23 cellular contexts compared by ENCODE assay signal in the genomic region with DNA sequence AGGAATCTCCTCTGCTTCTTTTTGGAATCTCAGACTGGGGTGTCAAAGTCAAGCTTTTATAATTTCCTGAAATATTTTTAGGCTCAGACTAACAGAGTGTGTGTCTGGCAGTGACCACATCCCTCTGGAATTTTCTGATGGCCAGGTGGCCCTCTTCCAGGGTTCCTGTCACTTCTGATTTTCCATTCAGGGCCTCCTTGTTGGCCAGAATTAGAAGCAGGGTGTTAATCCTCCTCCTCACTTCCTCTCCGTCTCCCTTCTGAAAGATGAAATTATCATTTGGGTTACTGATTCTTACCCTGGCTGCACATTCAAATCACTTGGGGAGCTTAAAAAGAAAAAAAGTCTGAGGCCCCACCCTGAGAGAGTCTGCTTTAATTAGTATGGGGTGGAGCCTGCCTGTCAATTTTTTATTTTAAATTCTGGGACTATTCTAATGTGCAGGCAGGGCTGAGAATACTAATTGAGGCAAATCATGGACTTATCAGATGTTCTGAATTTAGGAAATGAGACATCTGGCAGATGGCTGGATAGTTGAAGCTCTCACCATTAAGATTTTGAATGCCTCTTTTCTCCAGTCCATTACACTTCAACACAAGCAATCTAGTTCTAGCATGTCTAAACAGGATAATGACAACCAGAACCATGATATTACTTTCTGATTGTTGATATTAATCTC. TPM values are rescaled to one million over a fixed set of nuclear protein-coding genes. Genes with fewer than 3 reads are reported as not detected.
A peak's percentile ranks its signal among the peaks of the same experiment; 100 is the strongest.
DNase-seq lines count a peak whose midpoint lies in the region; ATAC-seq and TF ChIP-seq lines count a peak whose summit lies in the region.
"Had no signal": no experiment of that assay in that cellular context is flagged by ENCODE, and none has a peak within 500 bp of the region (broad histone marks: within the 10 kb centered on the region; RNA-seq: fewer than 3 reads in every experiment).

No MANE protein-coding gene starts in this region.

- no peaks in the 10 kb centered on the region for H3K9me3 ChIP-seq in SK-N-SH
- H3K9me3 ChIP-seq in stomach smooth muscle (ENCODE audit: control insufficient read depth in 2 of 2, low read length in 2 of 2): no peaks in the 10 kb centered on the region

- H3K36me3 ChIP-seq in SK-N-SH (replicated peaks in 1 of 2; ENCODE audit: control insufficient read depth in 1 of 2, insufficient read depth in 2 of 2, low read length in 1 of 2): no peaks in the 10 kb centered on the region
- no peaks in the 10 kb centered on the region for H3K36me3 ChIP-seq in stomach smooth muscle (ENCODE audit: control insufficient read depth in 2 of 2, insufficient read depth in 2 of 2, low read length in 2 of 2)
- H3K36me3 ChIP-seq: BLaER1 treated with 17β-estradiol and CSF1 and Interleukin-3, amounts not matched to agents 10 nM and 100 nM; neural progenitor cell had no signal

- no peaks in the 10 kb centered on the region for H3K79me2 ChIP-seq in SK-N-SH (ENCODE audit: insufficient read depth)

- POLR2A ChIA-PET in SK-N-SH (lab: Yijun Ruan, JAX): interaction anchor here (0.8 to 1.9 kb wide), 3 partner anchors 19 to 443 kb away, joined by 3 to 7 read pairs (median 3); no protein-coding TSS in a partner anchor

- intact Hi-C loops in Right ventricle myocardium superior (cut with DNase I): loop anchor here (5.0 kb wide), 1 partner anchor 40 kb away; no protein-coding TSS in a partner anchor

- WGBS in SK-N-SH (ENCODE audit: low lambda C conversion rate): 13% methylated on average over 1 of the region's 1 CpG

- TF ChIP-seq CTCF in SK-N-SH (IDR thresholded peaks at IDR 0.05): no peak

- peaks cover 55% of the 10 kb centered on the region for H3F3A ChIP-seq in SK-N-SH (replicated peaks; ENCODE audit: insufficient read depth)

- TF ChIP-seq EP300 in SK-N-SH (IDR thresholded peaks at IDR 0.05; ENCODE audit: borderline replicate concordance in 1 of 2, low read depth in 1 of 2, low read length in 1 of 2): peak; percentile 70 to 80; a peak in 3 of 4 replicates

- H3K4me3 ChIP-seq in SK-N-SH (ENCODE audit: low read depth in 2 of 2, low read length in 1 of 2) (no peak overlapping the region), stomach smooth muscle (ENCODE audit: low read length in 2 of 2) (no peak overlapping the region)
- H3K4me3 ChIP-seq: BLaER1 treated with 17β-estradiol and CSF1 and Interleukin-3, amounts not matched to agents 10 nM and 100 nM; neural progenitor cell had no signal

- H3K4me1 ChIP-seq in SK-N-SH (ENCODE audit: control insufficient read depth in 1 of 2, insufficient read depth in 2 of 2, low read depth in 1 of 2, low read length in 1 of 2) (peaks cover 39% of the 10 kb centered on the region in 2 experiments; a peak in 3 of 4 replicates), stomach smooth muscle (ENCODE audit: control insufficient read depth, insufficient read depth, low read length) (peaks cover 21% of the 10 kb centered on the region)

- ATAC-seq in Right ventricle myocardium superior (ENCODE audit: poor library complexity): peak; percentile 88
- no peak for ATAC-seq in GM21526 (IDR thresholded peaks at IDR 0.05; ENCODE audit: low FRiP score, unreplicated experiment)
- no peak for ATAC-seq in HG02870 (IDR thresholded peaks at IDR 0.05; ENCODE audit: unreplicated experiment)
- ATAC-seq: activated naive CD8-positive, alpha-beta T cell treated with anti-CD3 and anti-CD28 coated beads, Interleukin-2, amount 50 U/mL, for 24 hours had no signal

- no peaks in the 10 kb centered on the region for H3K27me3 ChIP-seq in SK-N-SH (ENCODE audit: insufficient read depth)
- H3K27me3 ChIP-seq in stomach smooth muscle (ENCODE audit: control insufficient read depth in 1 of 2, insufficient read depth in 2 of 2, low read length in 2 of 2): no peaks in the 10 kb centered on the region
- H3K27me3 ChIP-seq: BLaER1 treated with 17β-estradiol and CSF1 and Interleukin-3, amounts not matched to agents 10 nM and 100 nM; neural progenitor cell had no signal

- no peaks in the 10 kb centered on the region for H3K9me2 ChIP-seq in SK-N-SH

- DNase-seq in NCI-H1436 (lab: John Stamatoyannopoulos, UW) (peak; percentile 5), NCI-H1436 treated with DMSO at 0.1 percent for 48 hours (lab: John Stamatoyannopoulos, UW) (no peak), SK-N-SH (no peak), Right ventricle myocardium superior (no peak), Ammon's horn (ENCODE audit: low spot score) (no peak)
- DNase-seq: activated CD4-positive, CD25-positive, alpha-beta regulatory T cell treated with anti-CD3 and anti-CD28 coated beads, Interleukin-2, amount 50 U/mL, for 72 hours; activated naive CD8-positive, alpha-beta T cell treated with anti-CD3 and anti-CD28 coated beads, Interleukin-2, amount 50 U/mL, for 24 hours; caudate nucleus; effector memory CD4-positive, alpha-beta T cell; hippocampal formation; kidney; midbrain; NCI-H187 treated with DMSO at 0.1 percent for 48 hours; NCI-H510A treated with DMSO at 0.1 percent for 48 hours; T-helper 9 cell had no signal

- H2AFZ ChIP-seq in SK-N-SH (ENCODE audit: low read depth): peak overlapping the region; percentile 57; the same call in 1 of the 2 replicates
- H2AFZ ChIP-seq: neural progenitor cell had no signal

- H3K4me2 ChIP-seq in SK-N-SH: 0 out of 2 replicates have a peak overlapping the region, but pooled peaks have one; percentile 26
- H3K4me2 ChIP-seq: neural progenitor cell had no signal

- H3K9ac ChIP-seq in SK-N-SH (no peak overlapping the region), stomach smooth muscle (ENCODE audit: low read length in 2 of 2) (no peak overlapping the region)
- H3K9ac ChIP-seq: BLaER1 treated with 17β-estradiol and CSF1 and Interleukin-3, amounts not matched to agents 10 nM and 100 nM; neural progenitor cell had no signal

- H3K27ac ChIP-seq in SK-N-SH (ENCODE audit: low read depth in 2 of 2, low read length in 1 of 2) (peak overlapping the region; percentile 29 to 95), stomach smooth muscle (ENCODE audit: low read length) (peak overlapping the region; percentile 7)
- H3K27ac ChIP-seq: BLaER1 treated with 17β-estradiol and CSF1 and Interleukin-3, amounts not matched to agents 10 nM and 100 nM; neural progenitor cell had no signal

- CTCF ChIA-PET in SK-N-SH (lab: Yijun Ruan, JAX): interaction anchor here (0.6 to 2.5 kb wide), 13 partner anchors 8 to 229 kb away, joined by 3 to 8 read pairs (median 4); no protein-coding TSS in a partner anchor

- no peak for TF ChIP-seq RAD21 in SK-N-SH (IDR thresholded peaks at IDR 0.05; ENCODE audit: low read length)

- no peaks in the 10 kb centered on the region for H4K20me1 ChIP-seq in SK-N-SH (ENCODE audit: insufficient read depth)
- H4K20me1 ChIP-seq: BLaER1 treated with 17β-estradiol and CSF1 and Interleukin-3, amounts not matched to agents 10 nM and 100 nM had no signal

TF ChIP-seq in SK-N-SH, 30 proteins besides CTCF, POLR2A, EP300 and RAD21 (continues in another document):
- TF ChIP-seq RXRA (IDR thresholded peaks at IDR 0.05; ENCODE audit: borderline replicate concordance, low read depth) (peak; percentile 30; the same call in 1 of the 2 replicates), FOXJ3 (CRISPR knock-in tag; IDR thresholded peaks at IDR 0.05) (0 out of 2 replicates have a peak, but pooled peaks have one; percentile 24), RCOR1 (IDR thresholded peaks at IDR 0.05; ENCODE audit: low read length) (peak; percentile 85), GABPA (IDR thresholded peaks at IDR 0.05; ENCODE audit: low read depth) (no peak), FOXM1 (IDR thresholded peaks at IDR 0.05; ENCODE audit: low read depth) (no peak), NRF1 (IDR thresholded peaks at IDR 0.05; ENCODE audit: low read depth, low read length) (no peak), SIN3A (IDR thresholded peaks at IDR 0.05; ENCODE audit: borderline replicate concordance, low read depth, low read length) (no peak), EZH2phosphoT487 (IDR thresholded peaks at IDR 0.05; ENCODE audit: borderline replicate concordance, low read depth) (no peak), JUND (IDR thresholded peaks at IDR 0.05) (peak; percentile 61), TAF1 (IDR thresholded peaks at IDR 0.05; ENCODE audit: borderline replicate concordance, low read depth, low read length) (no peak), MEF2A (IDR thresholded peaks at IDR 0.05; ENCODE audit: borderline replicate concordance, low read depth) (peak; percentile 69), FOSL2 (IDR thresholded peaks at IDR 0.05; ENCODE audit: borderline replicate concordance, low read depth) (peak; percentile 38; the same call in 1 of the 2 replicates), SMC3 (IDR thresholded peaks at IDR 0.05; ENCODE audit: low read depth, low read length) (no peak), RFX5 (IDR thresholded peaks at IDR 0.05; ENCODE audit: low read length) (no peak), TEAD4 (IDR thresholded peaks at IDR 0.05; ENCODE audit: borderline replicate concordance, insufficient read depth) (peak; percentile 53; the same call in 1 of the 2 replicates)
- TF ChIP-seq, protein P1, sequence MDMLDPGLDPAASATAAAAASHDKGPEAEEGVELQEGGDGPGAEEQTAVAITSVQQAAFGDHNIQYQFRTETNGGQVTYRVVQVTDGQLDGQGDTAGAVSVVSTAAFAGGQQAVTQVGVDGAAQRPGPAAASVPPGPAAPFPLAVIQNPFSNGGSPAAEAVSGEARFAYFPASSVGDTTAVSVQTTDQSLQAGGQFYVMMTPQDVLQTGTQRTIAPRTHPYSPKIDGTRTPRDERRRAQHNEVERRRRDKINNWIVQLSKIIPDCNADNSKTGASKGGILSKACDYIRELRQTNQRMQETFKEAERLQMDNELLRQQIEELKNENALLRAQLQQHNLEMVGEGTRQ (IDR thresholded peaks at IDR 0.05; ENCODE audit: borderline replicate concordance, low read depth, low read length): no peak
- TF ChIP-seq, protein P2, sequence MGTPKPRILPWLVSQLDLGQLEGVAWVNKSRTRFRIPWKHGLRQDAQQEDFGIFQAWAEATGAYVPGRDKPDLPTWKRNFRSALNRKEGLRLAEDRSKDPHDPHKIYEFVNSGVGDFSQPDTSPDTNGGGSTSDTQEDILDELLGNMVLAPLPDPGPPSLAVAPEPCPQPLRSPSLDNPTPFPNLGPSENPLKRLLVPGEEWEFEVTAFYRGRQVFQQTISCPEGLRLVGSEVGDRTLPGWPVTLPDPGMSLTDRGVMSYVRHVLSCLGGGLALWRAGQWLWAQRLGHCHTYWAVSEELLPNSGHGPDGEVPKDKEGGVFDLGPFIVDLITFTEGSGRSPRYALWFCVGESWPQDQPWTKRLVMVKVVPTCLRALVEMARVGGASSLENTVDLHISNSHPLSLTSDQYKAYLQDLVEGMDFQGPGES (IDR thresholded peaks at IDR 0.05; ENCODE audit: low read depth, low read length): no peak
- TF ChIP-seq, protein P3, sequence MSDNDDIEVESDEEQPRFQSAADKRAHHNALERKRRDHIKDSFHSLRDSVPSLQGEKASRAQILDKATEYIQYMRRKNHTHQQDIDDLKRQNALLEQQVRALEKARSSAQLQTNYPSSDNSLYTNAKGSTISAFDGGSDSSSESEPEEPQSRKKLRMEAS (IDR thresholded peaks at IDR 0.05; ENCODE audit: low read depth): no peak

RNA-seq across cellular contexts. Expression of a gene that starts 43.2 kb away (rescaled TPM):
- polyA plus RNA-seq in SK-N-SH (2012; rRNA removed): 94.2 and 106 TPM in 2 replicates
- polyA plus RNA-seq in SK-N-SH (2012; cell fraction: cytosol; rRNA removed): 129 and 139 TPM in 2 replicates
- 96.3 and 128 TPM in 2 replicates for polyA plus RNA-seq in SK-N-SH (2012; cell fraction: nucleus; rRNA removed)
- 142 TPM for total RNA-seq in Right ventricle myocardium superior
- total RNA-seq: activated CD8-positive, alpha-beta memory T cell treated with anti-CD3 and anti-CD28 coated beads for 36 hours; activated T-helper 2 cell treated with anti-CD3 and anti-CD28 coated beads, Interferon-gamma antibody, Interleukin-2, Interleukin-4, amounts not matched to agents 10 μg/mL and 5 μg/mL and 100 μg/mL, durations not matched to agents 14 hours and 24 hours and 36 hours; OCI-LY7 had no signal
